In genomic region chr10:113520606-113521481, GRCh38 we compare ENCODE assay signal across 1 cellular context.
TF ChIP-seq lines count a peak whose summit lies in the region.

No MANE protein-coding gene starts in this region.

TF ChIP-seq in K562, 482 proteins besides CTCF, POLR2A, EP300 and RAD21 (continued from another document):
- TF ChIP-seq E2F1 (CRISPR knock-in tag; IDR thresholded peaks at IDR 0.05) = no peak
- 0 out of 2 replicates have a peak, but pooled peaks have one; percentile 16 for TF ChIP-seq ZNF24 (IDR thresholded peaks at IDR 0.05)
- no peak for TF ChIP-seq ZNF785 (CRISPR knock-in tag; IDR thresholded peaks at IDR 0.05)
- TF ChIP-seq HLTF (IDR thresholded peaks at IDR 0.05) = no peak
- peak; percentile 75 for TF ChIP-seq ZKSCAN8 (CRISPR knock-in tag; IDR thresholded peaks at IDR 0.05)
- no peak for TF ChIP-seq ARNT (IDR thresholded peaks at IDR 0.05)
- no peak for TF ChIP-seq ZNF316 (IDR thresholded peaks at IDR 0.05)
- TF ChIP-seq, protein P1, sequence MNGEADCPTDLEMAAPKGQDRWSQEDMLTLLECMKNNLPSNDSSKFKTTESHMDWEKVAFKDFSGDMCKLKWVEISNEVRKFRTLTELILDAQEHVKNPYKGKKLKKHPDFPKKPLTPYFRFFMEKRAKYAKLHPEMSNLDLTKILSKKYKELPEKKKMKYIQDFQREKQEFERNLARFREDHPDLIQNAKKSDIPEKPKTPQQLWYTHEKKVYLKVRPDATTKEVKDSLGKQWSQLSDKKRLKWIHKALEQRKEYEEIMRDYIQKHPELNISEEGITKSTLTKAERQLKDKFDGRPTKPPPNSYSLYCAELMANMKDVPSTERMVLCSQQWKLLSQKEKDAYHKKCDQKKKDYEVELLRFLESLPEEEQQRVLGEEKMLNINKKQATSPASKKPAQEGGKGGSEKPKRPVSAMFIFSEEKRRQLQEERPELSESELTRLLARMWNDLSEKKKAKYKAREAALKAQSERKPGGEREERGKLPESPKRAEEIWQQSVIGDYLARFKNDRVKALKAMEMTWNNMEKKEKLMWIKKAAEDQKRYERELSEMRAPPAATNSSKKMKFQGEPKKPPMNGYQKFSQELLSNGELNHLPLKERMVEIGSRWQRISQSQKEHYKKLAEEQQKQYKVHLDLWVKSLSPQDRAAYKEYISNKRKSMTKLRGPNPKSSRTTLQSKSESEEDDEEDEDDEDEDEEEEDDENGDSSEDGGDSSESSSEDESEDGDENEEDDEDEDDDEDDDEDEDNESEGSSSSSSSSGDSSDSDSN (IDR thresholded peaks at IDR 0.05; ENCODE audit: borderline replicate concordance in 1 of 2, low read depth in 2 of 2, low read length in 2 of 2) = no peak
- TF ChIP-seq, protein P2, sequence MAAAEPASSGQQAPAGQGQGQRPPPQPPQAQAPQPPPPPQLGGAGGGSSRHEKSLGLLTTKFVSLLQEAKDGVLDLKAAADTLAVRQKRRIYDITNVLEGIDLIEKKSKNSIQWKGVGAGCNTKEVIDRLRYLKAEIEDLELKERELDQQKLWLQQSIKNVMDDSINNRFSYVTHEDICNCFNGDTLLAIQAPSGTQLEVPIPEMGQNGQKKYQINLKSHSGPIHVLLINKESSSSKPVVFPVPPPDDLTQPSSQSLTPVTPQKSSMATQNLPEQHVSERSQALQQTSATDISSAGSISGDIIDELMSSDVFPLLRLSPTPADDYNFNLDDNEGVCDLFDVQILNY (CRISPR knock-in tag; IDR thresholded peaks at IDR 0.05) = no peak
- TF ChIP-seq KAT8 (IDR thresholded peaks at IDR 0.05; ENCODE audit: low read depth) = no peak
- TF ChIP-seq DEAF1 (CRISPR knock-in tag; IDR thresholded peaks at IDR 0.05) = peak; percentile 31; the same call in 1 of the 2 replicates
- TF ChIP-seq STAG1 (CRISPR knock-in tag; IDR thresholded peaks at IDR 0.05; ENCODE audit: borderline replicate concordance) = peak; percentile 14; the same call in 1 of the 2 replicates
